Comparison of ENCODE assay signal across 17 cellular contexts in the genomic region with DNA sequence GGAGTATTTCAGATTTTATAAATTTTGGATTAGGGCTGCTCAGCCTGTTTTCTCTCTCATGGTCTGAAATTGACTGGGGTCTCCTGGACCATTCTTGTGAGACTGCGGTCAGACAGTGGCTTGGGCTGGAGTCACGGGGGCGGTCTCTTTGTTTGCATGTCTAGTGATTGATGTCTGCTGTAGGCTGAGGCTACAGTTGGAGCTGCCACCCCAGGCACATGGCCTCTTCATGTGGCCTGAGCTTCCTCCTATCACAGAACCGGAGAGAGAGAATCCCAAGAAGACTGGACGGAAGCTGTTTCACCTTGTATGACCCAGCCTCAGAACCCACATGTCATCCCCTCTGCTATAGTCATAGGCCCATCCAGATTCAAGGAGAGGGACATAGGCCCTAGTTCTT.
A peak's percentile ranks its signal among the peaks of the same experiment; 100 is the strongest.
DNase-seq lines count a peak whose midpoint lies in the region; ATAC-seq and TF ChIP-seq lines count a peak whose summit lies in the region.
"Had no signal": no experiment of that assay in that cellular context is flagged by ENCODE, and none has a peak within 500 bp of the region (broad histone marks: within the 10 kb centered on the region; RNA-seq: fewer than 3 reads in every experiment).

No MANE protein-coding gene starts in this region.

- H3K4me1 Mint-ChIP-seq in neural progenitor cell, result peaks cover 15% of the 10 kb centered on the region

- peaks cover 8% of the 10 kb centered on the region for H3F3A ChIP-seq in neural progenitor cell (ENCODE audit: low read depth)

- H3K79me2 ChIP-seq in neural progenitor cell (ENCODE audit: low read depth), result no peaks in the 10 kb centered on the region

- no peak for TF ChIP-seq EP300 in sigmoid colon (IDR thresholded peaks at IDR 0.05)

- no peaks in the 10 kb centered on the region for H3K36me3 Mint-ChIP-seq in neural progenitor cell

- H3K27me3 ChIP-seq in Panc1 (ENCODE audit: control insufficient read depth, insufficient read depth, low read length) (no peaks in the 10 kb centered on the region), neural progenitor cell (no peaks in the 10 kb centered on the region), sigmoid colon (no peaks in the 10 kb centered on the region), upper lobe of right lung (no peaks in the 10 kb centered on the region), foreskin keratinocyte (no peaks in the 10 kb centered on the region)

- H3K9me3 ChIP-seq in Panc1 (ENCODE audit: control insufficient read depth, insufficient read depth, low read depth, low read length) (no peaks in the 10 kb centered on the region; the same call in 1 of the 2 replicates), neural progenitor cell (ENCODE audit: low read depth) (no peaks in the 10 kb centered on the region), sigmoid colon (no peaks in the 10 kb centered on the region), upper lobe of right lung (no peaks in the 10 kb centered on the region)

- WGBS in sigmoid colon, 2 donors, result 71 to 87% methylated on average over 5 of the region's 5 CpGs

- in situ Hi-C loops in Panc1 (cut with HindIII; ENCODE audit: low pct_unique_long_range_greater_than_20kb, low sequenced_read_pairs), result no loop called here

- TF ChIP-seq CTCF in Panc1 (IDR thresholded peaks at IDR 0.05), result no peak
- TF ChIP-seq CTCF in neural progenitor cell (IDR thresholded peaks at IDR 0.05), result no peak
- TF ChIP-seq CTCF in sigmoid colon (IDR thresholded peaks at IDR 0.05), result no peak
- TF ChIP-seq CTCF in upper lobe of right lung (IDR thresholded peaks at IDR 0.05), result no peak
- no peak for TF ChIP-seq CTCF in foreskin keratinocyte (conservative IDR thresholded peaks at IDR 0.05)

- no peak overlapping the region for H3K4me3 Mint-ChIP-seq in neural progenitor cell
- H3K4me3 Mint-ChIP-seq: CD4-positive, alpha-beta T cell; CD8-positive, alpha-beta memory T cell; GM23338; H9 had no signal

- H3K4me2 ChIP-seq in neural progenitor cell, result no peak overlapping the region
- H3K4me2 ChIP-seq: GM23338 had no signal

- H3K36me3 ChIP-seq in Panc1 (ENCODE audit: control insufficient read depth, insufficient read depth, low read length) (no peaks in the 10 kb centered on the region), neural progenitor cell (no peaks in the 10 kb centered on the region), sigmoid colon (peaks cover 0 to 3% (median 0%) of the 10 kb centered on the region in 4 donors), upper lobe of right lung (no peaks in the 10 kb centered on the region)

- H3K27ac ChIP-seq in Panc1 (ENCODE audit: low read length), result peak overlapping the region; percentile 67
- H3K27ac ChIP-seq in neural progenitor cell, result no peak overlapping the region
- H3K27ac ChIP-seq in sigmoid colon, result no peak overlapping the region
- H3K27ac ChIP-seq in upper lobe of right lung, result no peak overlapping the region
- H3K27ac ChIP-seq in foreskin keratinocyte, result no peak overlapping the region
- H3K27ac ChIP-seq: C4-2B had no signal

- H3K27me3 Mint-ChIP-seq in neural progenitor cell (ENCODE audit: insufficient read depth, low read depth), result no peaks in the 10 kb centered on the region
- H3K27me3 Mint-ChIP-seq: CD4-positive, alpha-beta T cell; CD8-positive, alpha-beta memory T cell had no signal

- no peak for TF ChIP-seq POLR2A in sigmoid colon (IDR thresholded peaks at IDR 0.05)

- H3K4me1 ChIP-seq in Panc1 (ENCODE audit: control insufficient read depth, insufficient read depth, low read length) (peaks cover 17% of the 10 kb centered on the region), neural progenitor cell (peaks cover 6% of the 10 kb centered on the region), sigmoid colon (peaks cover 0 to 22% (median 15%) of the 10 kb centered on the region in 4 donors), upper lobe of right lung (peaks cover 24% of the 10 kb centered on the region), foreskin keratinocyte (peaks cover 17% of the 10 kb centered on the region)

- H3K9ac ChIP-seq in neural progenitor cell, result no peak overlapping the region

- H2AFZ ChIP-seq in neural progenitor cell (replicated peaks), result no peak overlapping the region
- H2AFZ ChIP-seq: GM23338 had no signal

- peak overlapping the region; percentile 6 for H3K27ac Mint-ChIP-seq in neural progenitor cell
- H3K27ac Mint-ChIP-seq: CD4-positive, alpha-beta T cell; GM23338; H9 had no signal

- H3K9me3 Mint-ChIP-seq in neural progenitor cell, result peaks cover 3% of the 10 kb centered on the region
- H3K9me3 Mint-ChIP-seq: CD8-positive, alpha-beta memory T cell; GM23338; H9 had no signal

- no TSS peak for BruUV-seq in Panc1 (replicated peaks; lab: Mats Ljungman, UMichigan)

- POLR2A ChIA-PET in Panc1 (lab: Charles Lee), result no interaction called here

- DNase-seq in Panc1 (ENCODE audit: low read depth, low spot score) (no peak), neural progenitor cell (ENCODE audit: low spot score) (no peak), sigmoid colon (peak; percentile 48), upper lobe of right lung (no peak), foreskin keratinocyte (no peak), NCI-H345 (lab: John Stamatoyannopoulos, UW) (no peak)
- DNase-seq: CD4-positive, alpha-beta T cell; CD8-positive, alpha-beta memory T cell; DMS 273 treated with DMSO at 0.1 percent for 48 hours; DMS79; EL; GDM1; H9 had no signal

- intact Hi-C loops in Panc1 (cut with micrococcal nuclease; ENCODE audit: unreplicated experiment) (no loop called here), sigmoid colon (cut with DNase I) (no loop called here), upper lobe of right lung (cut with DNase I) (no loop called here)

- CTCF ChIA-PET in Panc1 (lab: Charles Lee), result no interaction called here

- ATAC-seq in Panc1 (no peak), upper lobe of right lung (no peak), foreskin keratinocyte (no peak)
- ATAC-seq: GM12878, GM23338, HCT116 had no signal

- no peaks in the 10 kb centered on the region for H4K20me1 ChIP-seq in neural progenitor cell (ENCODE audit: low read depth)

- no peak overlapping the region for H3K4me3 ChIP-seq in Panc1 (ENCODE audit: low read depth in 2 of 2, low read length in 2 of 2)
- no peak overlapping the region for H3K4me3 ChIP-seq in neural progenitor cell
- H3K4me3 ChIP-seq in sigmoid colon, result no peak overlapping the region
- H3K4me3 ChIP-seq in upper lobe of right lung, result no peak overlapping the region
- H3K4me3 ChIP-seq: GM12878, GM23338 had no signal
